Comparison of ENCODE assay signal across 23 cellular contexts in the genomic region with DNA sequence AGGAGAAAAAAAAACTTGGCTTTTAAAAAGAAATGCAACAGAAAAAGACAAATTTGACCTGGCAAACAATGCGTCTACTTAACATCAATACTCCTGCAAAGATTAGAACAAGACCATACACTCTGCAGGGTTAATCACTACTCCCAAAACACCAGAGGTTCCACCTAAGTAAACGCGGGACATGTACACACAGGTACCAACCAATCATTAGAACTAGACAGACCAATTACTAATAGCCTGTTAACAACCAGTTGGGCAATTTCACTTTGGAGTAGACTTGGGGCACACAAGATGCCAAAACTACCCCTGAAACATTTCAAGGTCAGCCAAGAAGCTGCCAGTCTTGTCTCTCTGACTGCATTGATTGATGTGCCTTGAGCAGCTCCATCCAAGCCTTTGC.
DNase-seq lines count a peak whose midpoint lies in the region; ATAC-seq, FAIRE-seq and TF ChIP-seq lines count a peak whose summit lies in the region.
"Had no signal": no experiment of that assay in that cellular context is flagged by ENCODE, and none has a peak within 500 bp of the region (broad histone marks: within the 10 kb centered on the region; RNA-seq: fewer than 3 reads in every experiment).

No MANE protein-coding gene starts in this region.

- H3K4me3 Mint-ChIP-seq in MCF 10A (ENCODE audit: unreplicated experiment), result no peak overlapping the region
- H3K4me3 Mint-ChIP-seq: B cell; CD8-positive, alpha-beta memory T cell; HFFc6 had no signal

- H3K27me3 Mint-ChIP-seq in MCF 10A (ENCODE audit: insufficient read depth, unreplicated experiment), result peaks cover 27% of the 10 kb centered on the region

- H3K27me3 ChIP-seq in breast epithelium, result no peaks in the 10 kb centered on the region
- H3K27me3 ChIP-seq in bronchial epithelial cell (ENCODE audit: control insufficient read depth, insufficient read depth, low read length), result no peaks in the 10 kb centered on the region
- H3K27me3 ChIP-seq: BLaER1 treated with 17β-estradiol and CSF1 and Interleukin-3, amounts not matched to agents 10 nM and 100 nM had no signal

- H3K9me3 ChIP-seq in breast epithelium, result no peaks in the 10 kb centered on the region

- no peak for TF ChIP-seq CTCF in MCF 10A (IDR thresholded peaks at IDR 0.05; ENCODE audit: unreplicated experiment)
- no peak for TF ChIP-seq CTCF in breast epithelium (IDR thresholded peaks at IDR 0.05)
- TF ChIP-seq CTCF in bronchial epithelial cell (IDR thresholded peaks at IDR 0.05; ENCODE audit: insufficient read depth, low read length, severe bottlenecking), result no peak

- H3K36me3 Mint-ChIP-seq in MCF 10A (ENCODE audit: insufficient read depth, unreplicated experiment), result no peaks in the 10 kb centered on the region
- H3K36me3 Mint-ChIP-seq: CD8-positive, alpha-beta memory T cell had no signal

- no peak overlapping the region for H3K4me3 ChIP-seq in breast epithelium
- no peak overlapping the region for H3K4me3 ChIP-seq in bronchial epithelial cell (ENCODE audit: low read depth, low read length)
- H3K4me3 ChIP-seq: BLaER1 treated with 17β-estradiol and CSF1 and Interleukin-3, amounts not matched to agents 10 nM and 100 nM had no signal

- BruUV-seq in MCF 10A (replicated peaks; lab: Mats Ljungman, UMichigan), result no TSS peak

- POLR2A ChIA-PET in MCF 10A (lab: Yijun Ruan, JAX), result no interaction called here

- intact Hi-C loops in MCF 10A (cut with micrococcal nuclease) (no loop called here), breast epithelium (cut with DNase I; ENCODE audit: low total_unique reads) (no loop called here)

- H3K9me3 Mint-ChIP-seq in MCF 10A (ENCODE audit: unreplicated experiment), result no peaks in the 10 kb centered on the region

- CTCF ChIA-PET in MCF 10A (lab: Yijun Ruan, JAX), result no interaction called here

- ATAC-seq in esophagus mucosa (peak; percentile 93), HG03342 (IDR thresholded peaks at IDR 0.05; ENCODE audit: unreplicated experiment) (no peak)
- ATAC-seq: HCT116 had no signal

- H3K4me1 Mint-ChIP-seq in MCF 10A (ENCODE audit: insufficient read depth, unreplicated experiment), result peaks cover 21% of the 10 kb centered on the region
- H3K4me1 Mint-ChIP-seq: B cell; CD8-positive, alpha-beta memory T cell had no signal

- peak; percentile 38 for DNase-seq in MCF 10A (ENCODE audit: unreplicated experiment)
- no peak for DNase-seq in breast epithelium (ENCODE audit: low spot score in 2 of 2)
- DNase-seq in bronchial epithelial cell (ENCODE audit: low read depth), result peak; percentile 98
- DNase-seq in hippocampal formation (lab: John Stamatoyannopoulos, UW), result no peak
- DNase-seq in D341Med (ENCODE audit: low spot score), result no peak
- DNase-seq: CD8-positive, alpha-beta memory T cell; COR-L47; DMS153; DMS79; GDM1; GOT3; H7; HFFc6; IMR-90 had no signal

- H3K4me1 ChIP-seq in breast epithelium, result no peaks in the 10 kb centered on the region

- no peak for FAIRE-seq in bronchial epithelial cell (lab: Jason Lieb, UNC)
- FAIRE-seq: D721Med, GM12892, GM18507, HTR-8/SVneo had no signal

- no peak for TF ChIP-seq POLR2A in breast epithelium (IDR thresholded peaks at IDR 0.05)

- H3K27ac ChIP-seq in breast epithelium, result no peak overlapping the region
- H3K27ac ChIP-seq: BLaER1 treated with 17β-estradiol and CSF1 and Interleukin-3, amounts not matched to agents 10 nM and 100 nM had no signal

- H3K36me3 ChIP-seq in breast epithelium (no peaks in the 10 kb centered on the region), bronchial epithelial cell (ENCODE audit: control insufficient read depth, insufficient read depth, low read length) (no peaks in the 10 kb centered on the region)
- H3K36me3 ChIP-seq: BLaER1 treated with 17β-estradiol and CSF1 and Interleukin-3, amounts not matched to agents 10 nM and 100 nM had no signal

- H3K27ac Mint-ChIP-seq in MCF 10A (ENCODE audit: low read depth, unreplicated experiment), result no peak overlapping the region
- H3K27ac Mint-ChIP-seq: B cell; CD8-positive, alpha-beta memory T cell; HFFc6 had no signal

Comparison
In these comparisons a context has a peak if more than half of its experiments do, and no peak if none do; other contexts are left out.
1. DNase-seq: peak in MCF 10A (single experiment) and bronchial epithelial cell (single experiment); none in breast epithelium (0 of 2), hippocampal formation (0 of 2) and D341Med (single experiment).